In the genomic region with DNA sequence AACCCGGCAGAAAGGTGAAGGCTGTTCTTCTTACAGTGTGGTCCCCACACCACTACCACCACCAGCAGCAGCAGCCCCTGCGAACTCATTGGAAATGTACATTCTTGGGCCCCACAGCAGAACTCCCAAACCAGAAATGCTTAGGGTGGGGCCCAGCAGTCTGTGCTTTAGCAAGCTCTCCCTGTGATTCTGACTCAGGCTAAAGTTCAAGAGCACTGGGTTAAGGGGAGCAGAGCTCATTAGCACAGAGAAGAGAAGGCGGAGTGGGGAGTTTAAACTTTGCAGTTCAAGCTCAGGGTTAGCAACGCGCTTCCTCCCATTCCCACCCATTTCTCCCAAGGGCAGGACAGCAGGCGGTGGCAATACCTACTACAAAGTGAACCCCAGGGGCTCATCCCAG, we compare ENCODE assay signal across 20 cellular contexts.
DNase-seq lines count a peak whose midpoint lies in the region; ATAC-seq and TF ChIP-seq lines count a peak whose summit lies in the region.
"Had no signal": no experiment of that assay in that cellular context is flagged by ENCODE, and none has a peak within 500 bp of the region (broad histone marks: within the 10 kb centered on the region; RNA-seq: fewer than 3 reads in every experiment).

No MANE protein-coding gene starts in this region.

- no peaks in the 10 kb centered on the region for H3K9me2 ChIP-seq in hepatocyte (replicated peaks; ENCODE audit: insufficient read depth)

- DNase-seq in cardiac septum (ENCODE audit: low spot score) (peak; percentile 55), heart left ventricle (no peak), hepatocyte (ENCODE audit: low spot score) (peak; percentile 16), omental fat pad (ENCODE audit: low spot score) (no peak), vagina (ENCODE audit: extremely low spot score in 2 of 2) (no peak), tibial artery (no peak), dorsolateral prefrontal cortex (no peak)
- DNase-seq: DMS79 treated with DMSO at 0.1 percent for 48 hours; H7; HFFc6; Kasumi-1; MG63; NCI-H1048; NCI-H1436 treated with DMSO at 0.1 percent for 48 hours; NCI-H510A; NCI-H748 treated with DMSO at 0.1 percent for 48 hours; NK-92 treated with Interleukin-12 subunit alpha and Interleukin-12 subunit beta, amount 100 ng/mL, for 24 hours had no signal

- H3K9me3 ChIP-seq in heart left ventricle, result no peaks in the 10 kb centered on the region
- H3K9me3 ChIP-seq in hepatocyte (ENCODE audit: low read depth), result no peaks in the 10 kb centered on the region
- H3K9me3 ChIP-seq in vagina, result no peaks in the 10 kb centered on the region
- H3K9me3 ChIP-seq in tibial artery, result no peaks in the 10 kb centered on the region
- H3K9me3 ChIP-seq: MG63 had no signal

- H4K20me1 ChIP-seq in hepatocyte (ENCODE audit: insufficient read depth, poor library complexity, severe bottlenecking), result no peaks in the 10 kb centered on the region

- no peak overlapping the region for H3K27ac ChIP-seq in heart left ventricle
- H3K27ac ChIP-seq in hepatocyte, result peak overlapping the region; percentile 7
- H3K27ac ChIP-seq in vagina, result peak overlapping the region; percentile 23
- H3K27ac ChIP-seq in tibial artery, result no peak overlapping the region
- peak overlapping the region in 12 of 59 donors; percentile 3 to 71 (median 24) for H3K27ac ChIP-seq in dorsolateral prefrontal cortex
- H3K27ac ChIP-seq: 22Rv1 had no signal

- H3K27me3 ChIP-seq in heart left ventricle (no peaks in the 10 kb centered on the region), hepatocyte (no peaks in the 10 kb centered on the region), vagina (no peaks in the 10 kb centered on the region), tibial artery (peaks cover 0 to 2% of the 10 kb centered on the region in 2 donors), dorsolateral prefrontal cortex (no peaks in the 10 kb centered on the region)
- H3K27me3 ChIP-seq: MG63 had no signal

- H3K4me3 ChIP-seq in heart left ventricle (no peak overlapping the region), hepatocyte (no peak overlapping the region), vagina (no peak overlapping the region), tibial artery (no peak overlapping the region), dorsolateral prefrontal cortex (no peak overlapping the region)
- H3K4me3 ChIP-seq: MG63 had no signal

- intact Hi-C loops in cardiac septum (cut with DNase I) (no loop called here), heart left ventricle (cut with DNase I) (loop anchor here in 1 of 10 donors (5.0 kb wide), 1 partner anchor 1275 kb away; no protein-coding TSS in a partner anchor), vagina (cut with DNase I) (no loop called here), tibial artery (cut with DNase I; ENCODE audit: low total_unique reads) (no loop called here), dorsolateral prefrontal cortex (cut with DNase I) (no loop called here)

- H3K4me2 ChIP-seq in hepatocyte, result peak overlapping the region; percentile 29

- H3K4me1 ChIP-seq in heart left ventricle (peaks cover 0 to 5% (median 0%) of the 10 kb centered on the region in 12 donors), hepatocyte (ENCODE audit: insufficient read depth) (peaks cover 7% of the 10 kb centered on the region), vagina (peaks cover 7% of the 10 kb centered on the region), tibial artery (no peaks in the 10 kb centered on the region)

- H3K36me3 ChIP-seq in heart left ventricle (no peaks in the 10 kb centered on the region), hepatocyte (replicated peaks; ENCODE audit: insufficient read depth, low read depth) (no peaks in the 10 kb centered on the region), vagina (no peaks in the 10 kb centered on the region), tibial artery (no peaks in the 10 kb centered on the region)
- H3K36me3 ChIP-seq: MG63 had no signal

- TF ChIP-seq CTCF in heart left ventricle (IDR thresholded peaks at IDR 0.05) (no peak), hepatocyte (IDR thresholded peaks at IDR 0.05; ENCODE audit: poor library complexity) (no peak), omental fat pad (IDR thresholded peaks at IDR 0.05) (no peak), vagina (IDR thresholded peaks at IDR 0.05) (no peak), tibial artery (IDR thresholded peaks at IDR 0.05) (no peak), dorsolateral prefrontal cortex (IDR thresholded peaks at IDR 0.05 in 54 of 56, conservative IDR thresholded peaks at IDR 0.05 in 2 of 56; ENCODE audit: low read depth in 1 of 56, partially characterized antibody in 56 of 56) (no peak)

- 91 to 94% (median 93%) methylated on average over 6 of the region's 6 CpGs for WGBS in heart left ventricle, 4 donors
- 78% methylated on average over 6 of the region's 6 CpGs for WGBS in hepatocyte (ENCODE audit: low lambda C conversion rate, missing lambda C conversion rate)

- H3K79me2 ChIP-seq in hepatocyte, result no peaks in the 10 kb centered on the region

- H2AFZ ChIP-seq in hepatocyte, result no peak overlapping the region

- ATAC-seq in heart left ventricle, result no peak
- peak; percentile 25 for ATAC-seq in omental fat pad (ENCODE audit: low FRiP score)
- no peak for ATAC-seq in HG02870 (IDR thresholded peaks at IDR 0.05; ENCODE audit: unreplicated experiment)
- ATAC-seq: Right ventricle myocardium inferior had no signal

- TF ChIP-seq POLR2A in heart left ventricle (IDR thresholded peaks at IDR 0.05) (no peak), vagina (IDR thresholded peaks at IDR 0.05) (no peak)

Comparison
In these comparisons a context has a peak if more than half of its experiments do, and no peak if none do; other contexts are left out.
1. DNase-seq: peak in cardiac septum (single experiment) and hepatocyte (single experiment); none in heart left ventricle (0 of 5), omental fat pad (single experiment), vagina (0 of 2), tibial artery (0 of 2) and dorsolateral prefrontal cortex (0 of 10).
2. H3K27ac ChIP-seq: peak in hepatocyte (single experiment) and vagina (single experiment); none in heart left ventricle (0 of 12) and tibial artery (0 of 2).